In genomic region chr19:17302391-17303166, GRCh38 we compare ENCODE assay signal across 8 cellular contexts. TPM values are rescaled to one million over a fixed set of nuclear protein-coding genes. Genes with fewer than 3 reads are reported as not detected.
A peak's percentile ranks its signal among the peaks of the same experiment; 100 is the strongest.
DNase-seq lines count a peak whose midpoint lies in the region; ATAC-seq and TF ChIP-seq lines count a peak whose summit lies in the region.

No MANE protein-coding gene starts in this region.

- peaks cover 10% of the 10 kb centered on the region; the same call in 1 of the 2 replicates for H3K9me3 ChIP-seq in NT2/D1 (ENCODE audit: insufficient read depth, low read length)
- H3K9me3 ChIP-seq in mononuclear cell (ENCODE audit: low read depth, low read length) = no peaks in the 10 kb centered on the region

- H3K4me3 ChIP-seq in GM12865 (ENCODE audit: low read depth, low read length) = peak overlapping the region; percentile 82
- peak overlapping the region; percentile 61 for H3K4me3 ChIP-seq in NT2/D1 (ENCODE audit: insufficient read length, low read depth)
- H3K4me3 ChIP-seq in mononuclear cell (ENCODE audit: low read length) = peak overlapping the region; percentile 59

- H3K9me3 Mint-ChIP-seq in central memory CD8-positive, alpha-beta T cell = no peaks in the 10 kb centered on the region

- ATAC-seq in central memory CD8-positive, alpha-beta T cell (replicated peaks; ENCODE audit: extremely low read depth, poor library complexity, severe bottlenecking) = no peak
- ATAC-seq in HG03196 (IDR thresholded peaks at IDR 0.05; ENCODE audit: unreplicated experiment) = no peak
- no peak for ATAC-seq in activated CD4-positive, CD25-positive, alpha-beta regulatory T cell treated with anti-CD3 and anti-CD28 coated beads, Interleukin-2, amount 50 U/mL, for 24 hours

- peaks cover 3% of the 10 kb centered on the region for H3K36me3 Mint-ChIP-seq in central memory CD8-positive, alpha-beta T cell (ENCODE audit: insufficient read depth)

- H3K27me3 Mint-ChIP-seq in central memory CD8-positive, alpha-beta T cell = no peaks in the 10 kb centered on the region

- peak overlapping the region; percentile 72 for H3K4me3 Mint-ChIP-seq in central memory CD8-positive, alpha-beta T cell

- DNase-seq in GM12865 (ENCODE audit: low read depth) (no peak), NT2/D1 (ENCODE audit: low read depth, low spot score) (no peak), mesenteric fat pad (ENCODE audit: low spot score) (no peak), NCI-H1105 treated with DMSO at 0.1 percent for 48 hours (lab: John Stamatoyannopoulos, UW) (no peak)
- DNase-seq in central memory CD8-positive, alpha-beta T cell (ENCODE audit: low spot score in 2 of 2) = no peak

- no peaks in the 10 kb centered on the region for H3K27me3 ChIP-seq in NT2/D1 (ENCODE audit: insufficient read depth, insufficient read length)
- H3K27me3 ChIP-seq in mononuclear cell (ENCODE audit: insufficient read depth, low read length) = no peaks in the 10 kb centered on the region

- H3K9ac ChIP-seq in NT2/D1 (ENCODE audit: insufficient read length, low read depth) = peak overlapping the region; percentile 80

- peaks cover 22% of the 10 kb centered on the region for H3K36me3 ChIP-seq in NT2/D1 (ENCODE audit: insufficient read depth, insufficient read length, low read length)

- H3K4me1 Mint-ChIP-seq in central memory CD8-positive, alpha-beta T cell = peaks cover 16% of the 10 kb centered on the region

- TF ChIP-seq CTCF in GM12865 (IDR thresholded peaks at IDR 0.05; ENCODE audit: insufficient read depth, low read depth, low read length, missing control alignments) = no peak

- H3K4me1 ChIP-seq in NT2/D1 (ENCODE audit: insufficient read depth, insufficient read length) (peaks cover 9% of the 10 kb centered on the region), mononuclear cell (ENCODE audit: insufficient read depth, low read length) (peaks cover 44% of the 10 kb centered on the region)

- H3K27ac Mint-ChIP-seq in central memory CD8-positive, alpha-beta T cell (ENCODE audit: low read depth) = no peak overlapping the region

RNA-seq across cellular contexts. Expression of gene ABHD8, which starts 0.6 kb away (rescaled TPM):
- total RNA-seq in mononuclear cell (4.9 TPM), mesenteric fat pad (12.9 TPM)

RNA-seq across cellular contexts. Expression of gene MRPL34, which starts 3.1 kb away (rescaled TPM):
- total RNA-seq in mononuclear cell = 22.8 TPM
- total RNA-seq in mesenteric fat pad = 99.2 TPM

RNA-seq across cellular contexts. Expression of gene DDA1, which starts 6.8 kb away (rescaled TPM):
- 13.7 TPM for total RNA-seq in mononuclear cell
- total RNA-seq in mesenteric fat pad = 45.6 TPM

RNA-seq across cellular contexts. Expression of gene ANKLE1, which starts 20.9 kb away (rescaled TPM):
- total RNA-seq in mononuclear cell (0.94 TPM), mesenteric fat pad (0.55 TPM)

RNA-seq across cellular contexts. Expression of gene ANO8, which starts 32.1 kb away (rescaled TPM):
- total RNA-seq in mononuclear cell (5.5 TPM), mesenteric fat pad (16.2 TPM)
